ENCODE assay signal across 24 cellular contexts in genomic region chr11:44047931-44048431, GRCh38. TPM values are rescaled to one million over a fixed set of nuclear protein-coding genes. Genes with fewer than 3 reads are reported as not detected.
DNase-seq lines count a peak whose midpoint lies in the region; ATAC-seq, FAIRE-seq and TF ChIP-seq lines count a peak whose summit lies in the region.
"Had no signal": no experiment of that assay in that cellular context is flagged by ENCODE, and none has a peak within 500 bp of the region (broad histone marks: within the 10 kb centered on the region; RNA-seq: fewer than 3 reads in every experiment).

Gene ACCSL (plus strand): TSS chr11:44047981. CDS start chr11:44048037, 56 bp downstream.

- no peak for TF ChIP-seq POLR2A in A549 (IDR thresholded peaks at IDR 0.05; ENCODE audit: low read length)

- TF ChIP-seq CTCF in A549 (IDR thresholded peaks at IDR 0.05) (no peak), endodermal cell (conservative IDR thresholded peaks at IDR 0.05) (no peak), neural crest cell (conservative IDR thresholded peaks at IDR 0.05) (no peak)

- no peak for FAIRE-seq in A549 (lab: Jason Lieb, UNC)

- no peak for TF ChIP-seq RAD21 in A549 (conservative IDR thresholded peaks at IDR 0.05 in 1 of 2, IDR thresholded peaks at IDR 0.05 in 1 of 2)

- H3K4me1 Mint-ChIP-seq in endodermal cell (no peaks in the 10 kb centered on the region), neural crest cell (no peaks in the 10 kb centered on the region)
- H3K4me1 Mint-ChIP-seq: activated CD4-positive, alpha-beta T cell treated with anti-CD3 and anti-CD28 coated beads for 36 hours; activated naive CD4-positive, alpha-beta T cell treated with anti-CD3 and anti-CD28 coated beads, Interleukin-2, amount 50 U/mL, for 24 hours had no signal

- no peak within 1 kb of the TSS for H3K4me3 ChIP-seq in A549
- no peak within 1 kb of the TSS for H3K4me3 ChIP-seq in MG63
- H3K4me3 ChIP-seq in endodermal cell (ENCODE audit: low read length): no peak within 1 kb of the TSS
- H3K4me3 ChIP-seq: gastroesophageal sphincter, mucosa of descending colon, Peyer's patch, upper lobe of right lung had no signal

- ATAC-seq in A549 (no peak), GM19397 (IDR thresholded peaks at IDR 0.05; ENCODE audit: unreplicated experiment) (no peak)
- ATAC-seq: activated CD4-positive, alpha-beta T cell treated with anti-CD3 and anti-CD28 coated beads for 36 hours; gastroesophageal sphincter; mucosa of descending colon; SK-N-SH treated with all-trans-retinoic acid at 6 μM for 48 hours; upper lobe of right lung had no signal

- H3K36me3 ChIP-seq in MG63 (no peaks in the 10 kb centered on the region), endodermal cell (ENCODE audit: control insufficient read depth, insufficient read depth, low read length) (no peaks in the 10 kb centered on the region)
- H3K36me3 ChIP-seq: gastroesophageal sphincter, Peyer's patch, upper lobe of right lung had no signal

- DNase-seq in A549 (ENCODE audit: low read depth in 1 of 2, low spot score in 1 of 2) (no peak), MG63 (peak; percentile 37), endodermal cell (peak; percentile 36), neural crest cell (ENCODE audit: low read depth, low spot score) (no peak), dermis blood vessel endothelial cell (no peak), NOMO-1 treated with dmso at 0.1 percent for 144 hours (lab: John Stamatoyannopoulos, UW; ENCODE audit: unreplicated experiment) (no peak)
- DNase-seq in activated CD4-positive, alpha-beta T cell treated with anti-CD3 and anti-CD28 coated beads for 1 hour: no peak
- DNase-seq: activated CD4-positive, alpha-beta T cell treated with anti-CD3 and anti-CD28 coated beads for 36 hours; central memory CD4-positive, alpha-beta T cell; mucosa of descending colon; NCI-H1694; Peyer's patch; T-helper 9 cell; upper lobe of right lung had no signal

- no peaks in the 10 kb centered on the region for H3K36me3 Mint-ChIP-seq in endodermal cell (ENCODE audit: low read depth)
- no peaks in the 10 kb centered on the region for H3K36me3 Mint-ChIP-seq in neural crest cell (ENCODE audit: low read depth)
- H3K36me3 Mint-ChIP-seq: activated naive CD4-positive, alpha-beta T cell treated with anti-CD3 and anti-CD28 coated beads, Interleukin-2, amount 50 U/mL, for 24 hours; IgD-negative memory B cell had no signal

- POLR2A ChIA-PET in A549 (lab: Yijun Ruan, JAX): no interaction called here

- H3K4me1 ChIP-seq in A549 (no peaks in the 10 kb centered on the region), endodermal cell (ENCODE audit: control insufficient read depth, insufficient read depth, low read length) (no peaks in the 10 kb centered on the region)
- H3K4me1 ChIP-seq: gastroesophageal sphincter, upper lobe of right lung had no signal

- H3K27ac ChIP-seq in A549: no peak within 1 kb of the TSS
- H3K27ac ChIP-seq in endodermal cell (ENCODE audit: low read depth, low read length): no peak within 1 kb of the TSS
- H3K27ac ChIP-seq: gastroesophageal sphincter, HL-60, Peyer's patch, upper lobe of right lung had no signal

- H3K27me3 ChIP-seq in MG63: no peaks in the 10 kb centered on the region
- H3K27me3 ChIP-seq in endodermal cell (ENCODE audit: control insufficient read depth, insufficient read depth, low read length, poor library complexity, severe bottlenecking): peaks cover 8% of the 10 kb centered on the region
- H3K27me3 ChIP-seq: gastroesophageal sphincter, Peyer's patch, upper lobe of right lung had no signal

- H3K27ac Mint-ChIP-seq in endodermal cell (no peak within 1 kb of the TSS), neural crest cell (ENCODE audit: unreplicated experiment) (peak within 1 kb of the TSS; percentile 83)
- H3K27ac Mint-ChIP-seq: activated CD4-positive, alpha-beta T cell treated with anti-CD3 and anti-CD28 coated beads for 36 hours; activated naive CD4-positive, alpha-beta T cell treated with anti-CD3 and anti-CD28 coated beads, Interleukin-2, amount 50 U/mL, for 24 hours; activated T-helper 1 cell treated with anti-CD3 and anti-CD28 coated beads, Interleukin-12 subunit alpha, Interleukin-12 subunit beta, Interleukin-2, Interleukin-4 antibody, amounts not matched to agents 30 ng/mL and 10 ng/mL and 1 ng/mL, durations not matched to agents 14 hours and 24 hours and 36 hours; IgD-negative memory B cell had no signal

- H3K9me3 ChIP-seq in A549 (no peaks in the 10 kb centered on the region), MG63 (no peaks in the 10 kb centered on the region), endodermal cell (ENCODE audit: control insufficient read depth, low read length) (no peaks in the 10 kb centered on the region)
- H3K9me3 ChIP-seq: gastroesophageal sphincter, mucosa of descending colon, Peyer's patch, upper lobe of right lung had no signal

- H3K9me3 Mint-ChIP-seq in endodermal cell: no peaks in the 10 kb centered on the region
- peaks cover 3% of the 10 kb centered on the region for H3K9me3 Mint-ChIP-seq in neural crest cell
- H3K9me3 Mint-ChIP-seq: activated naive CD4-positive, alpha-beta T cell treated with anti-CD3 and anti-CD28 coated beads, Interleukin-2, amount 50 U/mL, for 24 hours; activated T-helper 1 cell treated with anti-CD3 and anti-CD28 coated beads, Interleukin-12 subunit alpha, Interleukin-12 subunit beta, Interleukin-2, Interleukin-4 antibody, amounts not matched to agents 30 ng/mL and 10 ng/mL and 1 ng/mL, durations not matched to agents 14 hours and 24 hours and 36 hours had no signal

- H3K4me3 Mint-ChIP-seq in endodermal cell: no peak within 1 kb of the TSS
- H3K4me3 Mint-ChIP-seq in neural crest cell: no peak within 1 kb of the TSS
- H3K4me3 Mint-ChIP-seq: activated CD4-positive, alpha-beta T cell treated with anti-CD3 and anti-CD28 coated beads for 36 hours; activated naive CD4-positive, alpha-beta T cell treated with anti-CD3 and anti-CD28 coated beads, Interleukin-2, amount 50 U/mL, for 24 hours; activated T-helper 1 cell treated with anti-CD3 and anti-CD28 coated beads, Interleukin-12 subunit alpha, Interleukin-12 subunit beta, Interleukin-2, Interleukin-4 antibody, amounts not matched to agents 30 ng/mL and 10 ng/mL and 1 ng/mL, durations not matched to agents 14 hours and 24 hours and 36 hours; IgD-negative memory B cell had no signal

- 57% methylated on average over 11 of the region's 12 CpGs for WGBS in A549 (ENCODE audit: missing lambda C conversion rate)
- 91 to 95% methylated on average over 9 to 12 of the region's 12 CpGs for WGBS in endodermal cell (ENCODE audit: insufficient coverage in 1 of 2, insufficient read length in 1 of 2), 2 experiments

- H3K27me3 Mint-ChIP-seq in endodermal cell (ENCODE audit: insufficient read depth) (peaks cover 26% of the 10 kb centered on the region), neural crest cell (ENCODE audit: low read depth) (peaks cover 7% of the 10 kb centered on the region)
- H3K27me3 Mint-ChIP-seq: activated naive CD4-positive, alpha-beta T cell treated with anti-CD3 and anti-CD28 coated beads, Interleukin-2, amount 50 U/mL, for 24 hours; IgD-negative memory B cell had no signal

- no peak for TF ChIP-seq EP300 in A549 (IDR thresholded peaks at IDR 0.05)

- H3K9ac ChIP-seq in endodermal cell (ENCODE audit: extremely low read depth, low read length, poor library complexity, severe bottlenecking): no peak within 1 kb of the TSS

- H3K4me2 ChIP-seq in A549: no peak within 1 kb of the TSS

- CTCF ChIA-PET in A549 (lab: Yijun Ruan, JAX): interaction anchor here (1.6 kb wide), 1 partner anchor 11 kb away, joined by 5 read pairs; no protein-coding TSS in a partner anchor

TF ChIP-seq in A549, 52 proteins besides CTCF, POLR2A, EP300 and RAD21:
- no peak for TF ChIP-seq HDAC2 (IDR thresholded peaks at IDR 0.05)
- TF ChIP-seq EHMT2 (IDR thresholded peaks at IDR 0.05; ENCODE audit: low read depth): no peak
- no peak for TF ChIP-seq FOSL2 (IDR thresholded peaks at IDR 0.05)
- TF ChIP-seq FOSL2 (CRISPR knock-in tag; IDR thresholded peaks at IDR 0.05): peak; percentile 14; the same call in 1 of the 2 replicates
- TF ChIP-seq ATOH8 (CRISPR knock-in tag; IDR thresholded peaks at IDR 0.05; ENCODE audit: low read depth): no peak
- no peak for TF ChIP-seq RCOR1 (IDR thresholded peaks at IDR 0.05; ENCODE audit: low read depth, low read length)
- TF ChIP-seq TP53 (CRISPR knock-in tag; IDR thresholded peaks at IDR 0.05): no peak

RNA-seq across cellular contexts. Expression of gene ACCSL, which starts in this region (rescaled TPM):
- not detected in 2 replicates for polyA plus RNA-seq in A549 (2011; rRNA removed)
- not detected in 2 replicates for polyA plus RNA-seq in A549 (2012; cell fraction: cytosol; rRNA removed)
- polyA plus RNA-seq in A549 (2012; cell fraction: nucleus; rRNA removed): not detected in 2 replicates
- not detected in 3 replicates for polyA plus RNA-seq in A549 (2017; fragmentation: RNase III; extraction: RNeasy Plus Mini Kit Qiagen cat#74134 plus additional on column Dnase treatment)
- not detected in 2 replicates for polyA minus RNA-seq in A549 (2011; rRNA and poly(A)+ RNA removed)
- not detected in 2 replicates for total RNA-seq in MG63 (2014; rRNA removed; shearing (Covaris generic); ENCODE audit: low replicate concordance)
- total RNA-seq in endodermal cell: not detected
- not detected for polyA plus RNA-seq in endodermal cell (2013, experiment 1 of 2)
- polyA plus RNA-seq in endodermal cell (2013, experiment 2 of 2): not detected
- total RNA-seq in neural crest cell: not detected in 2 replicates
- not detected in 2 replicates for total RNA-seq in dermis blood vessel endothelial cell
- total RNA-seq: activated CD4-positive, alpha-beta T cell treated with anti-CD3 and anti-CD28 coated beads for 36 hours; activated T-helper 1 cell treated with anti-CD3 and anti-CD28 coated beads, Interleukin-12 subunit alpha, Interleukin-12 subunit beta, Interleukin-2, Interleukin-4 antibody, amounts not matched to agents 30 ng/mL and 10 ng/mL and 1 ng/mL, durations not matched to agents 14 hours and 24 hours and 36 hours; aorta; gastroesophageal sphincter; mucosa of descending colon; Peyer's patch; upper lobe of right lung had no signal
- polyA plus RNA-seq: aorta, esophagus, liver had no signal

Comparison
In these comparisons a context has a peak if more than half of its experiments do, and no peak if none do; other contexts are left out.
1. Peak in DNase-seq in MG63; RNA of the gene not detected or under 1 TPM.
2. Peak in DNase-seq in endodermal cell; RNA of the gene not detected or under 1 TPM.